ENCODE assay signal across 8 cellular contexts in genomic region chr17:75205037-75205792, GRCh38. TPM values are rescaled to one million over a fixed set of nuclear protein-coding genes. Genes with fewer than 3 reads are reported as not detected.
DNase-seq lines count a peak whose midpoint lies in the region; TF ChIP-seq lines count a peak whose summit lies in the region.

A gene with protein sequence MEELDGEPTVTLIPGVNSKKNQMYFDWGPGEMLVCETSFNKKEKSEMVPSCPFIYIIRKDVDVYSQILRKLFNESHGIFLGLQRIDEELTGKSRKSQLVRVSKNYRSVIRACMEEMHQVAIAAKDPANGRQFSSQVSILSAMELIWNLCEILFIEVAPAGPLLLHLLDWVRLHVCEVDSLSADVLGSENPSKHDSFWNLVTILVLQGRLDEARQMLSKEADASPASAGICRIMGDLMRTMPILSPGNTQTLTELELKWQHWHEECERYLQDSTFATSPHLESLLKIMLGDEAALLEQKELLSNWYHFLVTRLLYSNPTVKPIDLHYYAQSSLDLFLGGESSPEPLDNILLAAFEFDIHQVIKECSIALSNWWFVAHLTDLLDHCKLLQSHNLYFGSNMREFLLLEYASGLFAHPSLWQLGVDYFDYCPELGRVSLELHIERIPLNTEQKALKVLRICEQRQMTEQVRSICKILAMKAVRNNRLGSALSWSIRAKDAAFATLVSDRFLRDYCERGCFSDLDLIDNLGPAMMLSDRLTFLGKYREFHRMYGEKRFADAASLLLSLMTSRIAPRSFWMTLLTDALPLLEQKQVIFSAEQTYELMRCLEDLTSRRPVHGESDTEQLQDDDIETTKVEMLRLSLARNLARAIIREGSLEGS (plus strand): TSS chr17:75205679. CDS start chr17:75205762, 83 bp downstream.

- TF ChIP-seq RAD21 in SK-N-SH (IDR thresholded peaks at IDR 0.05; ENCODE audit: low read length) = no peak

- H3F3A ChIP-seq in SK-N-SH (replicated peaks; ENCODE audit: insufficient read depth) = peaks cover 32% of the 10 kb centered on the region

- H3K9me3 ChIP-seq in HEK293 (ENCODE audit: control insufficient read depth, insufficient read depth, low read depth, low read length) = no peaks in the 10 kb centered on the region
- H3K9me3 ChIP-seq in SK-N-SH = no peaks in the 10 kb centered on the region

- H3K79me2 ChIP-seq in SK-N-SH (ENCODE audit: insufficient read depth) = peaks cover 54% of the 10 kb centered on the region

- H3K27ac ChIP-seq in HEK293 (ENCODE audit: extremely low read depth, low read depth, low read length) (peak within 1 kb of the TSS; percentile 99), SK-N-SH (ENCODE audit: low read depth in 2 of 2, low read length in 1 of 2) (peak within 1 kb of the TSS; percentile 97 to 98)

- H3K9ac ChIP-seq in SK-N-SH = peak within 1 kb of the TSS; percentile 93

- POLR2A ChIA-PET in HEK293 (lab: Yijun Ruan, JAX) = interaction anchor here (0.5 to 2.9 kb wide), 29 partner anchors 9 to 1280 kb away, joined by 3 to 12 read pairs (median 4); partner anchors contain the start of genes ARMC7, FDXR, GGA3 and HID1
- POLR2A ChIA-PET in SK-N-SH (lab: Yijun Ruan, JAX) = interaction anchor here (0.6 to 1.9 kb wide), 10 partner anchors 16 to 332 kb away, joined by 3 to 10 read pairs (median 4); partner anchors contain the start of genes ARMC7, FDXR, MRPL58 and NT5C

- peak within 1 kb of the TSS; percentile 85 for H3K4me2 ChIP-seq in SK-N-SH

- no peaks in the 10 kb centered on the region; the same call in 1 of the 2 replicates for H4K20me1 ChIP-seq in SK-N-SH (ENCODE audit: insufficient read depth)

- no peak for TF ChIP-seq EP300 in SK-N-SH (IDR thresholded peaks at IDR 0.05; ENCODE audit: borderline replicate concordance in 1 of 2, low read depth in 1 of 2, low read length in 1 of 2)

- TF ChIP-seq CTCF in HEK293 (tag by site-specific recombination; IDR thresholded peaks at IDR 0.05) (peak; percentile 96), SK-N-SH (IDR thresholded peaks at IDR 0.05) (no peak)

- peak within 1 kb of the TSS; percentile 94 for H2AFZ ChIP-seq in SK-N-SH (ENCODE audit: low read depth)

- CTCF ChIA-PET in HEK293 (lab: Yijun Ruan, JAX) = interaction anchor here (0.7 to 8.6 kb wide), 11 partner anchors 15 to 351 kb away, joined by 3 to 149 read pairs (median 5); partner anchors contain the start of gene MIF4GD
- CTCF ChIA-PET in SK-N-SH (lab: Yijun Ruan, JAX) = interaction anchor here (1.0 to 11.4 kb wide), 15 partner anchors 11 to 247 kb away, joined by 3 to 231 read pairs (median 6); partner anchors contain the start of genes ARMC7, GGA3, MIF4GD and MRPS7

- H3K4me1 ChIP-seq in HEK293 (ENCODE audit: control insufficient read depth, insufficient read depth, low read length) (no peaks in the 10 kb centered on the region), SK-N-SH (ENCODE audit: control insufficient read depth in 1 of 2, insufficient read depth in 2 of 2, low read depth in 1 of 2, low read length in 1 of 2) (peaks cover 4 to 6% of the 10 kb centered on the region in 2 experiments; a peak in 1 of 4 replicates)

- peaks cover 18 to 22% of the 10 kb centered on the region in 2 experiments for H3K36me3 ChIP-seq in HEK293 (ENCODE audit: control insufficient read depth in 2 of 2, insufficient read depth in 1 of 2, low read length in 2 of 2)
- H3K36me3 ChIP-seq in SK-N-SH (replicated peaks in 1 of 2; ENCODE audit: control insufficient read depth in 1 of 2, insufficient read depth in 2 of 2, low read length in 1 of 2) = peaks cover 14 to 19% of the 10 kb centered on the region in 2 experiments

- DNase-seq in ELF-1 (ENCODE audit: low read depth, low spot score) (peak; percentile 97), NCI-H1092 (lab: John Stamatoyannopoulos, UW) (peak; percentile 92), SK-N-SH (peak; percentile 100), globus pallidus (ENCODE audit: low spot score) (peak; percentile 87), nucleus accumbens (lab: John Stamatoyannopoulos, UW) (peak; percentile 39 to 100 (median 92)), superior temporal gyrus (ENCODE audit: extremely low spot score) (peak; percentile 93)
- peak; percentile 93 for DNase-seq in activated naive CD4-positive, alpha-beta T cell treated with anti-CD3 and anti-CD28 coated beads, Interleukin-2, amount 50 U/mL, for 16 hours

- under 1% methylated on average over 43 of the region's 57 CpGs for WGBS in SK-N-SH (ENCODE audit: low lambda C conversion rate)

- H3K4me3 ChIP-seq in HEK293 (ENCODE audit: low read depth, low read length) (peak within 1 kb of the TSS; percentile 98), SK-N-SH (ENCODE audit: low read depth in 2 of 2, low read length in 1 of 2) (peak within 1 kb of the TSS; percentile 70 to 87)

- H3K9me2 ChIP-seq in SK-N-SH = no peaks in the 10 kb centered on the region

- no peaks in the 10 kb centered on the region for H3K27me3 ChIP-seq in SK-N-SH (ENCODE audit: insufficient read depth)

TF ChIP-seq in HEK293, 187 proteins besides CTCF, POLR2A, EP300 and RAD21 (continues in another document):
- TF ChIP-seq ZFP37 (tag by site-specific recombination; IDR thresholded peaks at IDR 0.05) = peak; percentile 18; the same call in 1 of the 2 replicates
- TF ChIP-seq ZNF391 (tag by site-specific recombination; IDR thresholded peaks at IDR 0.05; ENCODE audit: borderline replicate concordance, low read depth) = peak; percentile 86; the same call in 1 of the 2 replicates
- peak; percentile 96 for TF ChIP-seq ZNF600 (tag by site-specific recombination; IDR thresholded peaks at IDR 0.05)
- TF ChIP-seq ZNF76 (tag by site-specific recombination; IDR thresholded peaks at IDR 0.05; ENCODE audit: borderline replicate concordance, low read depth) = peak; percentile 73; the same call in 1 of the 2 replicates
- peak; percentile 92 for TF ChIP-seq FEZF1 (tag by site-specific recombination; IDR thresholded peaks at IDR 0.05)
- peak; percentile 91 for TF ChIP-seq SP7 (tag by site-specific recombination; IDR thresholded peaks at IDR 0.05)
- TF ChIP-seq ZBTB48 (tag by site-specific recombination; IDR thresholded peaks at IDR 0.05) = peak; percentile 10; the same call in 1 of the 2 replicates
- no peak for TF ChIP-seq ZNF510 (tag by site-specific recombination; IDR thresholded peaks at IDR 0.05; ENCODE audit: insufficient replicate concordance)
- TF ChIP-seq, protein P1, sequence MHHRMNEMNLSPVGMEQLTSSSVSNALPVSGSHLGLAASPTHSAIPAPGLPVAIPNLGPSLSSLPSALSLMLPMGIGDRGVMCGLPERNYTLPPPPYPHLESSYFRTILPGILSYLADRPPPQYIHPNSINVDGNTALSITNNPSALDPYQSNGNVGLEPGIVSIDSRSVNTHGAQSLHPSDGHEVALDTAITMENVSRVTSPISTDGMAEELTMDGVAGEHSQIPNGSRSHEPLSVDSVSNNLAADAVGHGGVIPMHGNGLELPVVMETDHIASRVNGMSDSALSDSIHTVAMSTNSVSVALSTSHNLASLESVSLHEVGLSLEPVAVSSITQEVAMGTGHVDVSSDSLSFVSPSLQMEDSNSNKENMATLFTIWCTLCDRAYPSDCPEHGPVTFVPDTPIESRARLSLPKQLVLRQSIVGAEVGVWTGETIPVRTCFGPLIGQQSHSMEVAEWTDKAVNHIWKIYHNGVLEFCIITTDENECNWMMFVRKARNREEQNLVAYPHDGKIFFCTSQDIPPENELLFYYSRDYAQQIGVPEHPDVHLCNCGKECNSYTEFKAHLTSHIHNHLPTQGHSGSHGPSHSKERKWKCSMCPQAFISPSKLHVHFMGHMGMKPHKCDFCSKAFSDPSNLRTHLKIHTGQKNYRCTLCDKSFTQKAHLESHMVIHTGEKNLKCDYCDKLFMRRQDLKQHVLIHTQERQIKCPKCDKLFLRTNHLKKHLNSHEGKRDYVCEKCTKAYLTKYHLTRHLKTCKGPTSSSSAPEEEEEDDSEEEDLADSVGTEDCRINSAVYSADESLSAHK (tag by site-specific recombination; IDR thresholded peaks at IDR 0.05) = peak; percentile 26; the same call in 1 of the 2 replicates

TF ChIP-seq in SK-N-SH, 30 proteins besides CTCF, POLR2A, EP300 and RAD21 (continues in another document):
- TF ChIP-seq NFIC (IDR thresholded peaks at IDR 0.05; ENCODE audit: borderline replicate concordance) = peak; percentile 87
- TF ChIP-seq GABPA (IDR thresholded peaks at IDR 0.05; ENCODE audit: low read depth) = no peak
- no peak for TF ChIP-seq GATA2 (CRISPR knock-in tag; IDR thresholded peaks at IDR 0.05)
- peak; percentile 30; the same call in 1 of the 2 replicates for TF ChIP-seq ELF1 (IDR thresholded peaks at IDR 0.05)
- TF ChIP-seq YY1 (IDR thresholded peaks at IDR 0.05; ENCODE audit: low read depth) = peak; percentile 18; the same call in 1 of the 2 replicates
- TF ChIP-seq IRF3 (IDR thresholded peaks at IDR 0.05; ENCODE audit: low read depth, low read length) = no peak
- TF ChIP-seq, protein P2, sequence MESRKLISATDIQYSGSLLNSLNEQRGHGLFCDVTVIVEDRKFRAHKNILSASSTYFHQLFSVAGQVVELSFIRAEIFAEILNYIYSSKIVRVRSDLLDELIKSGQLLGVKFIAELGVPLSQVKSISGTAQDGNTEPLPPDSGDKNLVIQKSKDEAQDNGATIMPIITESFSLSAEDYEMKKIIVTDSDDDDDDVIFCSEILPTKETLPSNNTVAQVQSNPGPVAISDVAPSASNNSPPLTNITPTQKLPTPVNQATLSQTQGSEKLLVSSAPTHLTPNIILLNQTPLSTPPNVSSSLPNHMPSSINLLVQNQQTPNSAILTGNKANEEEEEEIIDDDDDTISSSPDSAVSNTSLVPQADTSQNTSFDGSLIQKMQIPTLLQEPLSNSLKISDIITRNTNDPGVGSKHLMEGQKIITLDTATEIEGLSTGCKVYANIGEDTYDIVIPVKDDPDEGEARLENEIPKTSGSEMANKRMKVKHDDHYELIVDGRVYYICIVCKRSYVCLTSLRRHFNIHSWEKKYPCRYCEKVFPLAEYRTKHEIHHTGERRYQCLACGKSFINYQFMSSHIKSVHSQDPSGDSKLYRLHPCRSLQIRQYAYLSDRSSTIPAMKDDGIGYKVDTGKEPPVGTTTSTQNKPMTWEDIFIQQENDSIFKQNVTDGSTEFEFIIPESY (IDR thresholded peaks at IDR 0.05; ENCODE audit: borderline replicate concordance, low read depth) = 0 out of 2 replicates have a peak, but pooled peaks have one; percentile 72
- TF ChIP-seq MXI1 (IDR thresholded peaks at IDR 0.05; ENCODE audit: low read depth, low read length) = peak; percentile 93
- TF ChIP-seq FOXM1 (IDR thresholded peaks at IDR 0.05; ENCODE audit: low read depth) = no peak

RNA-seq across cellular contexts. Expression of the gene that starts here (rescaled TPM):
- polyA plus RNA-seq in SK-N-SH (2012; rRNA removed) = 80.5 and 99.8 TPM in 2 replicates
- 38.2 and 55.2 TPM in 2 replicates for polyA plus RNA-seq in SK-N-SH (2012; cell fraction: cytosol; rRNA removed)
- 258 and 284 TPM in 2 replicates for polyA plus RNA-seq in SK-N-SH (2012; cell fraction: nucleus; rRNA removed)

Comparison
In these comparisons a context has a peak if more than half of its experiments do, and no peak if none do; other contexts are left out.
1. Peak in every context shown above with its lines: DNase-seq, H3K4me3 ChIP-seq and H3K27ac ChIP-seq.